ENCODE assay signal across 12 cellular contexts in genomic region chr3:152309031-152309430, GRCh38. TPM values are rescaled to one million over a fixed set of nuclear protein-coding genes. Genes with fewer than 3 reads are reported as not detected.
DNase-seq lines count a peak whose midpoint lies in the region; ATAC-seq and TF ChIP-seq lines count a peak whose summit lies in the region.
"Had no signal": no experiment of that assay in that cellular context is flagged by ENCODE, and none has a peak within 500 bp of the region (broad histone marks: within the 10 kb centered on the region; RNA-seq: fewer than 3 reads in every experiment).

No MANE protein-coding gene starts in this region.

- H3K27ac Mint-ChIP-seq in stimulated activated naive CD8-positive, alpha-beta T cell treated with anti-CD3 and anti-CD28 coated beads, Interleukin-15, Interleukin-2, amounts not matched to agents 100 ng/mL and 50 ng/mL, for 24 hours = peak overlapping the region; percentile 79
- peak overlapping the region; percentile 78 to 84 for H3K27ac Mint-ChIP-seq in effector memory CD8-positive, alpha-beta T cell
- H3K27ac Mint-ChIP-seq in neural progenitor cell = no peak overlapping the region

- no peak for DNase-seq in stimulated activated naive CD8-positive, alpha-beta T cell treated with anti-CD3 and anti-CD28 coated beads, Interleukin-15, Interleukin-2, amounts not matched to agents 100 U/mL and 50 U/mL, for 24 hours
- no peak for DNase-seq in effector memory CD8-positive, alpha-beta T cell
- no peak for DNase-seq in neural progenitor cell (ENCODE audit: low spot score)
- DNase-seq in NCI-H1694 (lab: John Stamatoyannopoulos, UW) = no peak
- DNase-seq in HEK293T (ENCODE audit: extremely low spot score) = no peak
- no peak for DNase-seq in NCI-H187 treated with DMSO at 0.1 percent for 48 hours (lab: John Stamatoyannopoulos, UW)
- DNase-seq: adrenal gland, C1 segment of cervical spinal cord, GOT3, NCI-H524 treated with DMSO at 0.1 percent for 48 hours had no signal

- POLR2A ChIA-PET in HEK293T (lab: Yijun Ruan, JAX) = no interaction called here

- no peak overlapping the region for H3K4me3 Mint-ChIP-seq in stimulated activated naive CD8-positive, alpha-beta T cell treated with anti-CD3 and anti-CD28 coated beads, Interleukin-15, Interleukin-2, amounts not matched to agents 100 ng/mL and 50 ng/mL, for 24 hours
- peak overlapping the region in 1 of 2 donors; percentile 51 for H3K4me3 Mint-ChIP-seq in effector memory CD8-positive, alpha-beta T cell
- no peak overlapping the region for H3K4me3 Mint-ChIP-seq in neural progenitor cell

- H3K9me3 ChIP-seq in neural progenitor cell (ENCODE audit: low read depth) = no peaks in the 10 kb centered on the region
- H3K9me3 ChIP-seq: adrenal gland had no signal

- CTCF ChIA-PET in HEK293T (lab: Yijun Ruan, JAX) = interaction anchor here (0.5 kb wide), 1 partner anchor 94 kb away, joined by 3 read pairs; no protein-coding TSS in a partner anchor

- ATAC-seq in stimulated activated naive CD8-positive, alpha-beta T cell treated with anti-CD3 and anti-CD28 coated beads, Interleukin-15, Interleukin-2, amounts not matched to agents 100 U/mL and 50 U/mL, for 24 hours = no peak
- ATAC-seq in effector memory CD8-positive, alpha-beta T cell (replicated peaks) = no peak
- no peak for ATAC-seq in GM21825 (IDR thresholded peaks at IDR 0.05; ENCODE audit: unreplicated experiment)

- peaks cover 85% of the 10 kb centered on the region for H3K4me1 Mint-ChIP-seq in stimulated activated naive CD8-positive, alpha-beta T cell treated with anti-CD3 and anti-CD28 coated beads, Interleukin-15, Interleukin-2, amounts not matched to agents 100 ng/mL and 50 ng/mL, for 24 hours (ENCODE audit: low read depth)
- H3K4me1 Mint-ChIP-seq in effector memory CD8-positive, alpha-beta T cell (ENCODE audit: low read depth in 2 of 2) = peaks cover 38 to 60% of the 10 kb centered on the region in 2 donors
- H3K4me1 Mint-ChIP-seq in neural progenitor cell = peaks cover 39% of the 10 kb centered on the region

- H3K27me3 Mint-ChIP-seq in stimulated activated naive CD8-positive, alpha-beta T cell treated with anti-CD3 and anti-CD28 coated beads, Interleukin-15, Interleukin-2, amounts not matched to agents 100 ng/mL and 50 ng/mL, for 24 hours = no peaks in the 10 kb centered on the region
- no peaks in the 10 kb centered on the region for H3K27me3 Mint-ChIP-seq in effector memory CD8-positive, alpha-beta T cell
- peaks cover 2% of the 10 kb centered on the region for H3K27me3 Mint-ChIP-seq in neural progenitor cell (ENCODE audit: insufficient read depth, low read depth)

- TF ChIP-seq CTCF in neural progenitor cell (IDR thresholded peaks at IDR 0.05) = no peak

- H3K36me3 ChIP-seq in neural progenitor cell = no peaks in the 10 kb centered on the region
- H3K36me3 ChIP-seq: adrenal gland had no signal

- no peak overlapping the region for H2AFZ ChIP-seq in neural progenitor cell (replicated peaks)

- H3K4me3 ChIP-seq in neural progenitor cell = no peak overlapping the region
- H3K4me3 ChIP-seq: adrenal gland had no signal

- H4K20me1 ChIP-seq in neural progenitor cell (ENCODE audit: low read depth) = peaks cover 7% of the 10 kb centered on the region

- H3K9me3 Mint-ChIP-seq in stimulated activated naive CD8-positive, alpha-beta T cell treated with anti-CD3 and anti-CD28 coated beads, Interleukin-15, Interleukin-2, amounts not matched to agents 100 ng/mL and 50 ng/mL, for 24 hours = no peaks in the 10 kb centered on the region
- no peaks in the 10 kb centered on the region for H3K9me3 Mint-ChIP-seq in effector memory CD8-positive, alpha-beta T cell
- H3K9me3 Mint-ChIP-seq in neural progenitor cell = no peaks in the 10 kb centered on the region

- H3K27me3 ChIP-seq in neural progenitor cell = no peaks in the 10 kb centered on the region
- H3K27me3 ChIP-seq: adrenal gland had no signal

- H3K4me1 ChIP-seq in neural progenitor cell = peaks cover 39% of the 10 kb centered on the region

- H3K27ac ChIP-seq in neural progenitor cell = no peak overlapping the region

- H3K79me2 ChIP-seq in neural progenitor cell (ENCODE audit: low read depth) = peaks cover 9% of the 10 kb centered on the region

- H3K36me3 Mint-ChIP-seq in stimulated activated naive CD8-positive, alpha-beta T cell treated with anti-CD3 and anti-CD28 coated beads, Interleukin-15, Interleukin-2, amounts not matched to agents 100 ng/mL and 50 ng/mL, for 24 hours (ENCODE audit: low read depth) = peaks cover 52% of the 10 kb centered on the region
- peaks cover 67% of the 10 kb centered on the region for H3K36me3 Mint-ChIP-seq in effector memory CD8-positive, alpha-beta T cell (ENCODE audit: insufficient read depth)
- H3K36me3 Mint-ChIP-seq in neural progenitor cell = peaks cover 7% of the 10 kb centered on the region

- peaks cover 4% of the 10 kb centered on the region for H3F3A ChIP-seq in neural progenitor cell (ENCODE audit: low read depth)

- H3K9ac ChIP-seq in neural progenitor cell = no peak overlapping the region

- peak overlapping the region; percentile 0 for H3K4me2 ChIP-seq in neural progenitor cell

TF ChIP-seq in HEK293T, 16 proteins besides CTCF, POLR2A, EP300 and RAD21:
- TF ChIP-seq ARNT (IDR thresholded peaks at IDR 0.05) = no peak

RNA-seq across cellular contexts. Expression of gene MBNL1, which starts 40.3 kb away (rescaled TPM):
- 9.8 and 14.7 TPM in 2 replicates for total RNA-seq in neural progenitor cell (ENCODE audit: low replicate concordance)
